ENCODE assay signal across 8 cellular contexts in genomic region chr12:6089041-6089823, GRCh38. TPM values are rescaled to one million over a fixed set of nuclear protein-coding genes. Genes with fewer than 3 reads are reported as not detected.
A peak's percentile ranks its signal among the peaks of the same experiment; 100 is the strongest.
DNase-seq lines count a peak whose midpoint lies in the region; ATAC-seq and TF ChIP-seq lines count a peak whose summit lies in the region.

No MANE protein-coding gene starts in this region.

- peaks cover 23% of the 10 kb centered on the region for H3F3A ChIP-seq in neural progenitor cell (ENCODE audit: low read depth)

- no peak for TF ChIP-seq CTCF in neural progenitor cell (IDR thresholded peaks at IDR 0.05)

- H3K4me2 ChIP-seq in neural progenitor cell: no peak overlapping the region

- no peak for ATAC-seq in GM21528 (IDR thresholded peaks at IDR 0.05; ENCODE audit: low FRiP score, unreplicated experiment)

- H3K9me3 Mint-ChIP-seq in neural progenitor cell: peaks cover 6% of the 10 kb centered on the region
- no peaks in the 10 kb centered on the region for H3K9me3 Mint-ChIP-seq in activated naive CD4-positive, alpha-beta T cell treated with anti-CD3 and anti-CD28 coated beads for 36 hours

- H3K9me3 ChIP-seq in neural progenitor cell (ENCODE audit: low read depth): no peaks in the 10 kb centered on the region

- intact Hi-C loops in activated naive CD4-positive, alpha-beta T cell treated with anti-CD3 and anti-CD28 coated beads for 36 hours (cut with micrococcal nuclease): no loop called here

- H2AFZ ChIP-seq in neural progenitor cell (replicated peaks): peak overlapping the region; percentile 75

- H3K4me1 Mint-ChIP-seq in neural progenitor cell: peaks cover 52% of the 10 kb centered on the region
- H3K4me1 Mint-ChIP-seq in activated naive CD4-positive, alpha-beta T cell treated with anti-CD3 and anti-CD28 coated beads for 36 hours (ENCODE audit: low read depth): peaks cover 5% of the 10 kb centered on the region

- H3K36me3 ChIP-seq in neural progenitor cell: no peaks in the 10 kb centered on the region

- H3K27ac ChIP-seq in neural progenitor cell: no peak overlapping the region

- no peaks in the 10 kb centered on the region for H3K36me3 Mint-ChIP-seq in neural progenitor cell
- H3K36me3 Mint-ChIP-seq in activated naive CD4-positive, alpha-beta T cell treated with anti-CD3 and anti-CD28 coated beads for 36 hours (ENCODE audit: low read depth): no peaks in the 10 kb centered on the region

- no peak overlapping the region for H3K9ac ChIP-seq in neural progenitor cell

- CTCF ChIA-PET in activated naive CD4-positive, alpha-beta T cell treated with anti-CD3 and anti-CD28 coated beads for 36 hours (lab: Charles Lee): no interaction called here

- peak; percentile 65 for DNase-seq in ELF-1 (ENCODE audit: low read depth, low spot score)
- DNase-seq in NCI-H1930 (lab: John Stamatoyannopoulos, UW): peak; percentile 53 to 54
- peak; percentile 32 to 66 for DNase-seq in T47D (ENCODE audit: low read depth in 1 of 2, low spot score in 1 of 2)
- no peak for DNase-seq in neural progenitor cell (ENCODE audit: low spot score)
- no peak for DNase-seq in activated CD8-positive, alpha-beta memory T cell treated with anti-CD3 and anti-CD28 coated beads for 24 hours
- no peak for DNase-seq in activated naive CD4-positive, alpha-beta T cell treated with anti-CD3 and anti-CD28 coated beads for 36 hours
- DNase-seq in germinal center (ENCODE audit: low spot score): no peak

- peak overlapping the region; percentile 75 for H3K27ac Mint-ChIP-seq in neural progenitor cell
- H3K27ac Mint-ChIP-seq in activated naive CD4-positive, alpha-beta T cell treated with anti-CD3 and anti-CD28 coated beads for 36 hours: no peak overlapping the region

- H3K4me3 ChIP-seq in neural progenitor cell: no peak overlapping the region

- H3K79me2 ChIP-seq in neural progenitor cell (ENCODE audit: low read depth): no peaks in the 10 kb centered on the region

- no peak overlapping the region for H3K4me3 Mint-ChIP-seq in neural progenitor cell
- no peak overlapping the region for H3K4me3 Mint-ChIP-seq in activated naive CD4-positive, alpha-beta T cell treated with anti-CD3 and anti-CD28 coated beads for 36 hours

- in situ Hi-C loops in T47D (cut with HindIII; ENCODE audit: low pct_unique_long_range_greater_than_20kb, low sequenced_read_pairs): no loop called here

- no peaks in the 10 kb centered on the region for H3K27me3 ChIP-seq in neural progenitor cell

- H4K20me1 ChIP-seq in neural progenitor cell (ENCODE audit: low read depth): no peaks in the 10 kb centered on the region

- H3K4me1 ChIP-seq in neural progenitor cell: peaks cover 28% of the 10 kb centered on the region

- peaks cover 5% of the 10 kb centered on the region for H3K27me3 Mint-ChIP-seq in neural progenitor cell (ENCODE audit: insufficient read depth, low read depth)
- no peaks in the 10 kb centered on the region for H3K27me3 Mint-ChIP-seq in activated naive CD4-positive, alpha-beta T cell treated with anti-CD3 and anti-CD28 coated beads for 36 hours (ENCODE audit: low read depth)

RNA-seq across cellular contexts. Expression of gene VWF, which starts 35.2 kb away (rescaled TPM):
- 8.0 and 11.3 TPM in 2 replicates for total RNA-seq in neural progenitor cell (ENCODE audit: low replicate concordance)
- total RNA-seq in activated naive CD4-positive, alpha-beta T cell treated with anti-CD3 and anti-CD28 coated beads for 36 hours: not detected

Comparison
In these comparisons a context has a peak if more than half of its experiments do, and no peak if none do; other contexts are left out.
1. DNase-seq: peak in ELF-1 (single experiment), NCI-H1930 (2 of 2) and T47D (2 of 2); none in neural progenitor cell (single experiment), activated CD8-positive, alpha-beta memory T cell treated with anti-CD3 and anti-CD28 coated beads for 24 hours (single experiment), activated naive CD4-positive, alpha-beta T cell treated with anti-CD3 and anti-CD28 coated beads for 36 hours (single experiment) and germinal center (single experiment).